In genomic region chr1:9181176-9181906, GRCh38 we compare ENCODE assay signal across 8 cellular contexts. TPM values are rescaled to one million over a fixed set of nuclear protein-coding genes. Genes with fewer than 3 reads are reported as not detected.
DNase-seq lines count a peak whose midpoint lies in the region; ATAC-seq and TF ChIP-seq lines count a peak whose summit lies in the region.

No MANE protein-coding gene starts in this region.

- no TSS peak for BruUV-seq in A673 (replicated peaks; lab: Mats Ljungman, UMichigan)

- TF ChIP-seq POLR2A in NB4 (IDR thresholded peaks at IDR 0.05; ENCODE audit: extremely low read depth, insufficient read length), result no peak

- H3K36me3 Mint-ChIP-seq in activated CD4-positive, alpha-beta memory T cell treated with anti-CD3 and anti-CD28 coated beads for 36 hours, result peaks cover 1% of the 10 kb centered on the region
- no peaks in the 10 kb centered on the region for H3K36me3 Mint-ChIP-seq in memory B cell

- no peaks in the 10 kb centered on the region for H3K9me3 ChIP-seq in A673 (ENCODE audit: low read depth, low read length, poor library complexity, severe bottlenecking)

- POLR2A ChIA-PET in A673 (lab: Charles Lee; ENCODE audit: low non-redundant PET), result no interaction called here
- POLR2A ChIA-PET in activated CD4-positive, alpha-beta memory T cell treated with anti-CD3 and anti-CD28 coated beads for 36 hours (lab: Charles Lee), result no interaction called here

- intact Hi-C loops in A673 (cut with micrococcal nuclease; ENCODE audit: unreplicated experiment), result no loop called here
- intact Hi-C loops in activated CD4-positive, alpha-beta memory T cell treated with anti-CD3 and anti-CD28 coated beads for 36 hours (cut with micrococcal nuclease), result loop anchor here (2.0 kb wide), 1 partner anchor 15 kb away; no protein-coding TSS in a partner anchor

- CTCF ChIA-PET in A673 (lab: Charles Lee), result interaction anchor here (0.5 to 1.6 kb wide), 5 partner anchors 15 to 1219 kb away, joined by 3 to 5 read pairs (median 3); no protein-coding TSS in a partner anchor
- CTCF ChIA-PET in activated CD4-positive, alpha-beta memory T cell treated with anti-CD3 and anti-CD28 coated beads for 36 hours (lab: Charles Lee), result interaction anchor here (0.6 to 2.8 kb wide), 15 partner anchors 8 to 324 kb away, joined by 3 to 17 read pairs (median 5); partner anchors contain the start of gene H6PD

- H3K4me1 ChIP-seq in A673 (ENCODE audit: insufficient read depth, low read length, poor library complexity, severe bottlenecking), result no peaks in the 10 kb centered on the region

- no peak overlapping the region for H3K27ac ChIP-seq in A673 (ENCODE audit: low read depth, low read length, poor library complexity, severe bottlenecking)

- peaks cover 7% of the 10 kb centered on the region for H3K4me1 Mint-ChIP-seq in activated CD4-positive, alpha-beta memory T cell treated with anti-CD3 and anti-CD28 coated beads for 36 hours (ENCODE audit: low read depth)
- peaks cover 13% of the 10 kb centered on the region for H3K4me1 Mint-ChIP-seq in memory B cell

- DNase-seq in A673 (ENCODE audit: low spot score) (peak; percentile 55), NB4 (ENCODE audit: low read depth) (peak; percentile 67), memory B cell (ENCODE audit: low spot score in 2 of 2) (peak; percentile 68 to 86)
- DNase-seq in activated CD4-positive, alpha-beta memory T cell treated with anti-CD3 and anti-CD28 coated beads for 36 hours, result peak; percentile 77
- DNase-seq in effector CD4-positive, alpha-beta T cell, result peak; percentile 58
- peak; percentile 69 for DNase-seq in stimulated activated CD8-positive, alpha-beta memory T cell treated with anti-CD3 and anti-CD28 coated beads, Interleukin-15, amount 100 ng/mL, for 24 hours (ENCODE audit: low read depth)

- no peak overlapping the region for H3K27ac Mint-ChIP-seq in activated CD4-positive, alpha-beta memory T cell treated with anti-CD3 and anti-CD28 coated beads for 36 hours
- no peak overlapping the region for H3K27ac Mint-ChIP-seq in memory B cell

- H3K27me3 ChIP-seq in A673 (replicated peaks; ENCODE audit: insufficient read depth, low read depth, low read length, poor library complexity), result peaks cover 27% of the 10 kb centered on the region

- TF ChIP-seq CTCF in A673 (conservative IDR thresholded peaks at IDR 0.05; ENCODE audit: low read depth, low read length), result peak; percentile 98
- peak; percentile 77 for TF ChIP-seq CTCF in NB4 (IDR thresholded peaks at IDR 0.05; ENCODE audit: low read depth, low read length)

- peak overlapping the region; percentile 40 for H3K4me3 ChIP-seq in A673 (ENCODE audit: low read depth, low read length, poor library complexity, severe bottlenecking)
- no peak overlapping the region for H3K4me3 ChIP-seq in NB4 (ENCODE audit: low read depth, low read length)

- ATAC-seq in GM18868 (IDR thresholded peaks at IDR 0.05; ENCODE audit: unreplicated experiment) (peak; percentile 60), memory B cell (ENCODE audit: low read depth) (peak; percentile 69), GM19397 (IDR thresholded peaks at IDR 0.05; ENCODE audit: unreplicated experiment) (no peak)

- no peaks in the 10 kb centered on the region for H3K36me3 ChIP-seq in A673 (ENCODE audit: insufficient read depth, low read length, poor library complexity, severe bottlenecking)

- peak overlapping the region; percentile 79 for H3K4me3 Mint-ChIP-seq in activated CD4-positive, alpha-beta memory T cell treated with anti-CD3 and anti-CD28 coated beads for 36 hours
- peak overlapping the region; percentile 79 for H3K4me3 Mint-ChIP-seq in memory B cell

- H3K27me3 Mint-ChIP-seq in activated CD4-positive, alpha-beta memory T cell treated with anti-CD3 and anti-CD28 coated beads for 36 hours, result peaks cover 22% of the 10 kb centered on the region
- peaks cover 16% of the 10 kb centered on the region for H3K27me3 Mint-ChIP-seq in memory B cell

- no peaks in the 10 kb centered on the region for H3K9me3 Mint-ChIP-seq in activated CD4-positive, alpha-beta memory T cell treated with anti-CD3 and anti-CD28 coated beads for 36 hours
- no peaks in the 10 kb centered on the region for H3K9me3 Mint-ChIP-seq in memory B cell

RNA-seq across cellular contexts. Expression of gene GPR157, which starts 52.4 kb away (rescaled TPM):
- total RNA-seq in A673 (2021), result 0.34 and 0.87 TPM in 2 replicates
- 1 to 10 TPM; 3.5 to 3.9 TPM for total RNA-seq in activated CD4-positive, alpha-beta memory T cell treated with anti-CD3 and anti-CD28 coated beads for 36 hours

RNA-seq across cellular contexts. Expression of gene H6PD, which starts 53.2 kb away (rescaled TPM):
- total RNA-seq in A673 (2021), result 6.2 and 10.6 TPM in 2 replicates
- total RNA-seq in activated CD4-positive, alpha-beta memory T cell treated with anti-CD3 and anti-CD28 coated beads for 36 hours, result 10 to 100 TPM in 1 of 2 experiments, 1 to 10 TPM in 1; 9.3 to 10.4 TPM
